In the genomic region with DNA sequence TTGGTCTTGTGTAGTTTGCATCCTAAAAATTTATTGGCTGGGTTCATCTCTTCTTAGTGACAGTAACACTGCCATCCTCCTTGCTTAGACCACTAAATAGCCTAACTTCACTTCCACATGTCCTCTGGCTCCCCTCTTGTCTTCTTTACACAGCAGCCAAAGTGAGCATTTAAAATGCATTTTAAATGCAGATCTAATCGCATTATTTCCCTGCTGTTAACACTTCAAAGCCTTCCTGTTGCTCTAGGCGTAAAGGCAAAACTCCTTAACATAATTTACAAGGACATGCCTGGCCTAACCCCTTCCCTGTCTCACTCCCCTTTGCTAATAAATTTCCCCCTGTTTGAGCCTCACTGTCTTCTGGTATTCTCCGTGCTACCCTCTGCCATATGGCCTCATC, we compare ENCODE assay signal across 1 cellular context.
TF ChIP-seq lines count a peak whose summit lies in the region.

No MANE protein-coding gene starts in this region.

TF ChIP-seq in H1, 55 proteins besides CTCF, POLR2A, EP300 and RAD21 (continued from another document):
- TF ChIP-seq GTF2F1 (IDR thresholded peaks at IDR 0.05; ENCODE audit: borderline replicate concordance, low read depth, low read length) (no peak), NANOG (IDR thresholded peaks at IDR 0.05; ENCODE audit: insufficient read depth, low read depth, low read length, poor library complexity, severe bottlenecking) (no peak), CBX8 (IDR thresholded peaks at IDR 0.05; ENCODE audit: borderline replicate concordance, low read depth, low read length) (no peak), SUZ12 (IDR thresholded peaks at IDR 0.05; ENCODE audit: low read length) (no peak), YY1 (IDR thresholded peaks at IDR 0.05; ENCODE audit: low read depth, low read length) (no peak), TEAD4 (IDR thresholded peaks at IDR 0.05; ENCODE audit: low read depth, low read length) (no peak), TCF12 (IDR thresholded peaks at IDR 0.05; ENCODE audit: low read depth, low read length) (no peak), SAP30 (IDR thresholded peaks at IDR 0.05; ENCODE audit: insufficient read depth, insufficient replicate concordance, low read length) (no peak), HDAC2 (IDR thresholded peaks at IDR 0.05; ENCODE audit: borderline replicate concordance in 1 of 2, low read depth in 2 of 2, low read length in 2 of 2) (no peak), NRF1 (IDR thresholded peaks at IDR 0.05; ENCODE audit: low read depth, low read length) (no peak), SP4 (IDR thresholded peaks at IDR 0.05; ENCODE audit: low read length) (no peak), SIN3A (conservative IDR thresholded peaks at IDR 0.05 in 1 of 2, IDR thresholded peaks at IDR 0.05 in 1 of 2; ENCODE audit: low read depth in 1 of 2, low read length in 2 of 2) (no peak), CTBP2 (IDR thresholded peaks at IDR 0.05; ENCODE audit: borderline replicate concordance, insufficient read depth, insufficient read length, low read length) (no peak)
- TF ChIP-seq, protein P1, sequence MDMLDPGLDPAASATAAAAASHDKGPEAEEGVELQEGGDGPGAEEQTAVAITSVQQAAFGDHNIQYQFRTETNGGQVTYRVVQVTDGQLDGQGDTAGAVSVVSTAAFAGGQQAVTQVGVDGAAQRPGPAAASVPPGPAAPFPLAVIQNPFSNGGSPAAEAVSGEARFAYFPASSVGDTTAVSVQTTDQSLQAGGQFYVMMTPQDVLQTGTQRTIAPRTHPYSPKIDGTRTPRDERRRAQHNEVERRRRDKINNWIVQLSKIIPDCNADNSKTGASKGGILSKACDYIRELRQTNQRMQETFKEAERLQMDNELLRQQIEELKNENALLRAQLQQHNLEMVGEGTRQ (IDR thresholded peaks at IDR 0.05; ENCODE audit: low read length): no peak
